In the genomic region with DNA sequence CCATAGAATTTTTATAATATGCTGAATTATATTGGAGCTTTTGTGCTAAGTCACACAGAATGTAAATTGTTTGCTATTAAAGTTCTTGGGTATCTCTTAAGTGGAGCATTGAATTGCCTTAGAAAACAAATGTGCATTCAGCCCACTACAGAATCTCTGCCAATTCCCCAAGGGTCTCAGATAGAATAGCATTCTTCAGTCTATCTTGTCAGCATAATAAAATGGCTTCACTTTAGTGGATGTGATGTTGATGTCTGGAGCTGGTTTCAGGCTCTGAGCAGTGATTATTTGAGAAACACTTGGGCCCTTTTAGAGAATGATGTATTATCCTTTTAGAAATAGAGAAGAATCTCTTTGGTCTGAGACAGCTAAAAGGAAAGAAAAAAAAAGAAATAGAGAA, we compare ENCODE assay signal across 22 cellular contexts. TPM values are rescaled to one million over a fixed set of nuclear protein-coding genes. Genes with fewer than 3 reads are reported as not detected.
A peak's percentile ranks its signal among the peaks of the same experiment; 100 is the strongest.
DNase-seq lines count a peak whose midpoint lies in the region; ATAC-seq and TF ChIP-seq lines count a peak whose summit lies in the region.
"Had no signal": no experiment of that assay in that cellular context is flagged by ENCODE, and none has a peak within 500 bp of the region (broad histone marks: within the 10 kb centered on the region; RNA-seq: fewer than 3 reads in every experiment).

No MANE protein-coding gene starts in this region.

- BruUV-seq in A673 (replicated peaks; lab: Mats Ljungman, UMichigan) = no TSS peak

- no peak overlapping the region for H3K4me3 ChIP-seq in A673 (ENCODE audit: low read depth, low read length, poor library complexity, severe bottlenecking)
- H3K4me3 ChIP-seq in SK-N-MC = peak overlapping the region; percentile 9; the same call in 1 of the 2 replicates
- H3K4me3 ChIP-seq: GM23248, MG63, Peyer's patch, SJCRH30 had no signal

- no peak overlapping the region for H3K27ac ChIP-seq in A673 (ENCODE audit: low read depth, low read length, poor library complexity, severe bottlenecking)
- peak overlapping the region; percentile 85 for H3K27ac ChIP-seq in SK-N-MC
- H3K27ac ChIP-seq: GM23248, Peyer's patch, SJCRH30 had no signal

- peak overlapping the region; percentile 8 for H3K9ac ChIP-seq in SK-N-MC (ENCODE audit: insufficient read length)
- H3K9ac ChIP-seq: GM23248 had no signal

- H3K36me3 ChIP-seq in A673 (ENCODE audit: insufficient read depth, low read length, poor library complexity, severe bottlenecking) = peaks cover 75% of the 10 kb centered on the region
- H3K36me3 ChIP-seq in SK-N-MC (ENCODE audit: insufficient read depth, low read length) = peaks cover 65% of the 10 kb centered on the region

- H3K4me1 ChIP-seq in A673 (ENCODE audit: insufficient read depth, low read length, poor library complexity, severe bottlenecking) = peaks cover 8% of the 10 kb centered on the region
- H3K4me1 ChIP-seq: Peyer's patch, SJCRH30 had no signal

- peak; percentile 27 for DNase-seq in A673 (ENCODE audit: low spot score)
- DNase-seq in SK-N-MC (ENCODE audit: low read depth, low spot score) = no peak
- no peak for DNase-seq in memory B cell (ENCODE audit: low spot score in 2 of 2)
- no peak for DNase-seq in RKO (ENCODE audit: low spot score)
- DNase-seq in hypothalamus (lab: John Stamatoyannopoulos, UW) = no peak
- DNase-seq in SW480 (ENCODE audit: low spot score) = no peak
- DNase-seq: EL, GM23248, HCEC 1CT, Kasumi-1, MG63, NCI-H1417 treated with DMSO at 0.1 percent for 48 hours, NCI-H1930, NCI-H345, NCI-H524, NCI-H82, Peyer's patch, SJCRH30 had no signal

- peaks cover 13% of the 10 kb centered on the region for H3K36me3 Mint-ChIP-seq in IgD-negative memory B cell
- peaks cover 16% of the 10 kb centered on the region for H3K36me3 Mint-ChIP-seq in memory B cell

- H3K27ac Mint-ChIP-seq in IgD-negative memory B cell (peak overlapping the region in 2 of 3 donors; percentile 1 to 71), memory B cell (peak overlapping the region; percentile 85)
- H3K27ac Mint-ChIP-seq: CD14-positive monocyte; T-helper 1 cell treated with Interleukin-12 subunit alpha and Interleukin-12 subunit beta and Interleukin-4 antibody, amounts not matched to agents 30 μg/mL and 1 μg/mL, for 36 hours had no signal

- CTCF ChIA-PET in A673 (lab: Charles Lee) = no interaction called here

- H3K4me1 Mint-ChIP-seq in IgD-negative memory B cell (peaks cover 12 to 13% (median 13%) of the 10 kb centered on the region in 3 donors), memory B cell (peaks cover 7% of the 10 kb centered on the region)
- H3K4me1 Mint-ChIP-seq: CD14-positive monocyte had no signal

- no peaks in the 10 kb centered on the region for H3K27me3 Mint-ChIP-seq in IgD-negative memory B cell
- H3K27me3 Mint-ChIP-seq in memory B cell = no peaks in the 10 kb centered on the region
- H3K27me3 Mint-ChIP-seq: B cell had no signal

- no peak for TF ChIP-seq CTCF in A673 (conservative IDR thresholded peaks at IDR 0.05; ENCODE audit: low read depth, low read length)

- ATAC-seq in memory B cell (ENCODE audit: low read depth) = no peak

- POLR2A ChIA-PET in A673 (lab: Charles Lee; ENCODE audit: low non-redundant PET) = no interaction called here

- intact Hi-C loops in A673 (cut with micrococcal nuclease; ENCODE audit: unreplicated experiment) = no loop called here

- H3K9me3 ChIP-seq in A673 (ENCODE audit: low read depth, low read length, poor library complexity, severe bottlenecking) (no peaks in the 10 kb centered on the region), SK-N-MC (ENCODE audit: low read depth, low read length) (no peaks in the 10 kb centered on the region)
- H3K9me3 ChIP-seq: MG63, Peyer's patch, SJCRH30 had no signal

- H3K4me3 Mint-ChIP-seq in IgD-negative memory B cell (no peak overlapping the region), memory B cell (no peak overlapping the region)
- H3K4me3 Mint-ChIP-seq: CD14-positive monocyte; T-helper 1 cell treated with Interleukin-12 subunit alpha and Interleukin-12 subunit beta and Interleukin-4 antibody, amounts not matched to agents 30 μg/mL and 1 μg/mL, for 36 hours had no signal

- no peaks in the 10 kb centered on the region for H3K9me3 Mint-ChIP-seq in IgD-negative memory B cell
- H3K9me3 Mint-ChIP-seq in memory B cell = no peaks in the 10 kb centered on the region
- H3K9me3 Mint-ChIP-seq: CD14-positive monocyte; T-helper 1 cell treated with Interleukin-12 subunit alpha and Interleukin-12 subunit beta and Interleukin-4 antibody, amounts not matched to agents 30 μg/mL and 1 μg/mL, for 36 hours had no signal

- no peaks in the 10 kb centered on the region for H3K27me3 ChIP-seq in A673 (replicated peaks; ENCODE audit: insufficient read depth, low read depth, low read length, poor library complexity)
- H3K27me3 ChIP-seq: MG63, Peyer's patch, SJCRH30 had no signal

RNA-seq across cellular contexts. Expression of gene LRCH3, which starts 45.2 kb away (rescaled TPM):
- 67.8 and 71.8 TPM in 2 replicates for total RNA-seq in A673 (2021)
- 24.3 TPM for polyA plus RNA-seq in IgD-negative memory B cell
